9 cellular contexts compared by ENCODE assay signal in the genomic region with DNA sequence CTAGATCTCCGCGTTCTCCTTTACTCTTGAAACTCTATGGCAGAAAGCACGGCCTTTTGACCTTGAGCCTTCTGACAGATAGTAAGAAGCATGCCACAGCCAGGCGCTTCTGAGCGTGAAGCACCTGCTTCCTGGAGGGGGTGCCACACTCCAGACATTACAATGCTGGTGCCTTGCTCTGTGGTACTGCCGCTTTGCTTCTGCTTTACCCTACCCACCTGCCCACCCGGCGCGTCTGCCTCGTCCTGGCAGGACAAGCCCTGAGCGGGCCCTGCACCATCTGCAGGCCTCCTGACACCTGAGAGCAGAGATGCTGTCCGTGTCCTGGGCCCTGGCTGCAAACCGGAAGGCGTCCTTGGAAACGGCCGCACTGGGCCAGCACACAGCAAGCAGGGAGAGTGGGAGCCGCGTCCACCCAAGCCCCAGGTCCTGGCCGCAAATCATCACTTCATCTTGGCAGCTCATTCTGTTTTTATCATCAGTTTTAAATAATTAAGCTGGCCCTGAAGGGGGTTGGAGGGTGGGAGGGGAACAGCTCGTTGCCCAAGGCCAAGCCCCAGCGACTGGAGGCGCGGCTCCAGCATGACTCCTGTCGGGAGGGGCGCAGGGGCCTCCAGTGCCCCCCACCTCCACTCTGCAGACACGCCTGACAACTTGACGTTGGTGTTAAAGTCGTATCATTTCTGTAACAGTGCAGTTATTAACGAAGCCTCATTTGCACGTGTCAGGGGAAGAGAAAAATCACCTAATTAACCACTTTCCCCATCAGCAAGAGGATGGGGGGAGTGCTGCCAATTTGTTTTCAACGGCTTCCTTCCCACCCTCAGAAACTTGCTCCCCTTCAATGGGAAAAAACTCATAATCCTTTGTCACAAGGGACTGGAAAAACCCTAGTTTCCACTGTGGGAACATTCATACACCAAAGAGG.
DNase-seq lines count a peak whose midpoint lies in the region; ATAC-seq lines count a peak whose summit lies in the region.
"Had no signal": no experiment of that assay in that cellular context is flagged by ENCODE, and none has a peak within 500 bp of the region (broad histone marks: within the 10 kb centered on the region; RNA-seq: fewer than 3 reads in every experiment).

No MANE protein-coding gene starts in this region.

- peak overlapping the region in 4 of 7 donors; percentile 16 to 81 (median 69) for H3K27ac Mint-ChIP-seq in CD4-positive, alpha-beta memory T cell
- peak overlapping the region; percentile 93 to 99 (median 98) for H3K27ac Mint-ChIP-seq in IgD-negative memory B cell

- no peak overlapping the region for H3K27ac ChIP-seq in CD4-positive, alpha-beta memory T cell (ENCODE audit: low read depth, low read length)
- H3K27ac ChIP-seq: VCaP had no signal

- ATAC-seq in GM18868 (IDR thresholded peaks at IDR 0.05; ENCODE audit: unreplicated experiment), result peak; percentile 71
- ATAC-seq in HG02852 (IDR thresholded peaks at IDR 0.05; ENCODE audit: unreplicated experiment), result no peak

- H3K4me1 ChIP-seq in CD4-positive, alpha-beta memory T cell (ENCODE audit: insufficient read depth, low read length), result peaks cover 29% of the 10 kb centered on the region

- intact Hi-C loops in CD4-positive, alpha-beta memory T cell (cut with micrococcal nuclease), result loop anchor here (5.0 kb wide), 1 partner anchor 247 kb away; no protein-coding TSS in a partner anchor

- no peak for DNase-seq in CD4-positive, alpha-beta memory T cell
- peak; percentile 40 for DNase-seq in dermis blood vessel endothelial cell
- DNase-seq in effector CD4-positive, alpha-beta T cell, result no peak
- DNase-seq in T1000 (lab: John Stamatoyannopoulos, UW), result no peak
- DNase-seq in NCI-H2227 treated with DMSO at 0.1 percent for 48 hours (lab: John Stamatoyannopoulos, UW), result no peak

- H3K27me3 ChIP-seq in CD4-positive, alpha-beta memory T cell (ENCODE audit: insufficient read depth, low read length), result no peaks in the 10 kb centered on the region

- no peaks in the 10 kb centered on the region for H3K9me3 ChIP-seq in CD4-positive, alpha-beta memory T cell (ENCODE audit: control insufficient read depth in 1 of 2, low read length in 2 of 2)

- CTCF ChIA-PET in CD4-positive, alpha-beta memory T cell (lab: Charles Lee; ENCODE audit: partially characterized antibody), result no interaction called here

- H3K36me3 ChIP-seq in CD4-positive, alpha-beta memory T cell (ENCODE audit: insufficient read depth, low read length), result no peaks in the 10 kb centered on the region

- POLR2A ChIA-PET in CD4-positive, alpha-beta memory T cell (lab: Charles Lee; ENCODE audit: partially characterized antibody), result no interaction called here

- no peaks in the 10 kb centered on the region for H3K27me3 Mint-ChIP-seq in CD4-positive, alpha-beta memory T cell
- no peaks in the 10 kb centered on the region for H3K27me3 Mint-ChIP-seq in IgD-negative memory B cell

- H3K4me1 Mint-ChIP-seq in CD4-positive, alpha-beta memory T cell, result peaks cover 19 to 43% (median 25%) of the 10 kb centered on the region in 4 donors
- peaks cover 16 to 35% (median 32%) of the 10 kb centered on the region in 3 donors for H3K4me1 Mint-ChIP-seq in IgD-negative memory B cell

- no peaks in the 10 kb centered on the region for H3K36me3 Mint-ChIP-seq in CD4-positive, alpha-beta memory T cell
- no peaks in the 10 kb centered on the region for H3K36me3 Mint-ChIP-seq in IgD-negative memory B cell

- H3K4me3 ChIP-seq in CD4-positive, alpha-beta memory T cell (ENCODE audit: low read length in 2 of 2), result no peak overlapping the region

- peak overlapping the region in 1 of 8 donors; percentile 22 for H3K4me3 Mint-ChIP-seq in CD4-positive, alpha-beta memory T cell
- peak overlapping the region; percentile 73 to 96 (median 82) for H3K4me3 Mint-ChIP-seq in IgD-negative memory B cell

- H3K9me3 Mint-ChIP-seq in CD4-positive, alpha-beta memory T cell, result peaks cover 0 to 3% (median 0%) of the 10 kb centered on the region in 8 donors
- peaks cover 0 to 2% (median 0%) of the 10 kb centered on the region in 3 donors for H3K9me3 Mint-ChIP-seq in IgD-negative memory B cell
